11 cellular contexts compared by ENCODE assay signal in genomic region chr10:17586741-17587720, GRCh38. TPM values are rescaled to one million over a fixed set of nuclear protein-coding genes. Genes with fewer than 3 reads are reported as not detected.
DNase-seq lines count a peak whose midpoint lies in the region; ATAC-seq and TF ChIP-seq lines count a peak whose summit lies in the region.
"Had no signal": no experiment of that assay in that cellular context is flagged by ENCODE, and none has a peak within 500 bp of the region (broad histone marks: within the 10 kb centered on the region; RNA-seq: fewer than 3 reads in every experiment).

No MANE protein-coding gene starts in this region.

- H2AK5ac ChIP-seq in IMR-90 (ENCODE audit: low read depth, low read length), result no peak overlapping the region
- H2AK5ac ChIP-seq in H9 (ENCODE audit: insufficient read length, low read length), result no peak overlapping the region

- no peak for TF ChIP-seq EP300 in tibial nerve (IDR thresholded peaks at IDR 0.05)

- H4K8ac ChIP-seq in IMR-90 (ENCODE audit: low read depth in 2 of 2, low read length in 2 of 2) (peak overlapping the region in 1 of 2 experiments; percentile 29; a peak in 1 of 4 replicates), H9 (replicated peaks; ENCODE audit: insufficient read length, low read depth, low read length) (no peak overlapping the region)

- CTCF ChIA-PET in Caco-2 (lab: Charles Lee) (no interaction called here), IMR-90 (lab: Yijun Ruan, JAX) (no interaction called here)

- intact Hi-C loops in Caco-2 (cut with micrococcal nuclease; ENCODE audit: unreplicated experiment) (no loop called here), IMR-90 (cut with micrococcal nuclease) (no loop called here), head of caudate nucleus (cut with DNase I) (no loop called here)

- no peak overlapping the region for H2BK120ac ChIP-seq in IMR-90 (ENCODE audit: low read depth, low read length)
- no peak overlapping the region for H2BK120ac ChIP-seq in H9 (ENCODE audit: low read depth, low read length, poor library complexity, severe bottlenecking)

- no peaks in the 10 kb centered on the region for H3K27me3 Mint-ChIP-seq in Caco-2 (ENCODE audit: insufficient read depth, unreplicated experiment)
- H3K27me3 Mint-ChIP-seq in H9 (ENCODE audit: low read depth), result no peaks in the 10 kb centered on the region
- H3K27me3 Mint-ChIP-seq: brain had no signal

- DNase-seq in Caco-2 (peak in 1 of 2 experiments; percentile 59), IMR-90 (peak; percentile 43), epithelial cell of esophagus (ENCODE audit: low read depth) (peak; percentile 25), tibial nerve (ENCODE audit: low spot score in 2 of 2) (no peak), H9 (no peak), head of caudate nucleus (no peak), HK-2 (ENCODE audit: unreplicated experiment) (no peak)
- DNase-seq: upper lobe of left lung had no signal

- dilution Hi-C loops in IMR-90 (cut with HindIII; ENCODE audit: low sequenced_read_pairs, unreplicated experiment), result no loop called here

- H3K18ac ChIP-seq in IMR-90 (ENCODE audit: low read depth, low read length), result no peak overlapping the region
- no peak overlapping the region for H3K18ac ChIP-seq in H9 (ENCODE audit: insufficient read length, low read depth, low read length)

- no peak overlapping the region for H2BK15ac ChIP-seq in IMR-90 (ENCODE audit: low read depth, low read length)
- no peak overlapping the region for H2BK15ac ChIP-seq in H9 (ENCODE audit: low read depth, low read length)

- H2BK12ac ChIP-seq in H9 (ENCODE audit: insufficient read length, low read depth, low read length), result no peak overlapping the region

- H3K9ac ChIP-seq in IMR-90 (ENCODE audit: low read depth, low read length) (no peak overlapping the region), H9 (ENCODE audit: extremely low read depth, insufficient read length, low read length) (no peak overlapping the region)

- H4K5ac ChIP-seq in IMR-90 (ENCODE audit: low read depth, low read length) (no peak overlapping the region), H9 (ENCODE audit: insufficient read length, low read depth, low read length) (no peak overlapping the region)

- H3K79me2 ChIP-seq in H9 (ENCODE audit: insufficient read depth, low read length), result no peaks in the 10 kb centered on the region

- WGBS in IMR-90 (ENCODE audit: extremely low coverage in 2 of 2, insufficient read length in 1 of 2), 2 experiments, result 90% methylated on average over 3 of the region's 13 CpGs; no CpG with 5 or more reads in 1 of the 2 experiments
- WGBS in tibial nerve, 2 donors, result 62 to 66% methylated on average over 13 of the region's 13 CpGs
- no CpG with 5 or more reads among the region's 13 CpGs for WGBS in H9 (ENCODE audit: extremely low coverage, insufficient read length, low lambda C conversion rate)

- no TSS peak for BruUV-seq in Caco-2 (replicated peaks; lab: Mats Ljungman, UMichigan)
- BruUV-seq in IMR-90 (replicated peaks; lab: Mats Ljungman, UMichigan), result no TSS peak

- H3K4me3 Mint-ChIP-seq in Caco-2 (ENCODE audit: unreplicated experiment) (peak overlapping the region; percentile 55), H9 (no peak overlapping the region)
- H3K4me3 Mint-ChIP-seq: brain, neural crest cell had no signal

- TF ChIP-seq CTCF in Caco-2 (IDR thresholded peaks at IDR 0.05; ENCODE audit: insufficient read depth in 1 of 2, low read depth in 1 of 2, low read length in 1 of 2, severe bottlenecking in 1 of 2, unreplicated experiment in 1 of 2) (no peak), IMR-90 (conservative IDR thresholded peaks at IDR 0.05; ENCODE audit: low read depth, low read length) (no peak), epithelial cell of esophagus (IDR thresholded peaks at IDR 0.05; ENCODE audit: insufficient read depth, low read depth, low read length, missing control alignments) (no peak), tibial nerve (IDR thresholded peaks at IDR 0.05) (no peak), H9 (conservative IDR thresholded peaks at IDR 0.05) (no peak)

- TF ChIP-seq POLR2A in IMR-90 (IDR thresholded peaks at IDR 0.05; ENCODE audit: low read depth, low read length), result no peak
- no peak for TF ChIP-seq POLR2A in tibial nerve (IDR thresholded peaks at IDR 0.05)

- POLR2A ChIA-PET in Caco-2 (lab: Charles Lee) (no interaction called here), IMR-90 (lab: Charles Lee; ENCODE audit: unreplicated experiment) (no interaction called here)

- H3K56ac ChIP-seq in IMR-90 (ENCODE audit: extremely low read depth, insufficient read depth, low read length) (no peak overlapping the region), H9 (ENCODE audit: insufficient read length, low read depth, low read length) (no peak overlapping the region)

- H3K14ac ChIP-seq in IMR-90 (replicated peaks; ENCODE audit: low read depth, low read length) (no peak overlapping the region), H9 (ENCODE audit: insufficient read depth, low read length) (no peak overlapping the region)

- no peak overlapping the region for H2AK9ac ChIP-seq in IMR-90 (replicated peaks; ENCODE audit: low read depth, low read length, poor library complexity)

- H2BK5ac ChIP-seq in IMR-90 (ENCODE audit: low read depth, low read length, poor library complexity, severe bottlenecking) (no peak overlapping the region), H9 (ENCODE audit: insufficient read length, low read length) (no peak overlapping the region)

- H3K36me3 Mint-ChIP-seq in Caco-2 (ENCODE audit: insufficient read depth, unreplicated experiment), result peaks cover 12% of the 10 kb centered on the region
- peaks cover 1 to 7% (median 3%) of the 10 kb centered on the region in 3 experiments; a peak in 3 of 7 replicates for H3K36me3 Mint-ChIP-seq in H9 (ENCODE audit: insufficient read depth in 1 of 3, low read depth in 3 of 3)
- H3K36me3 Mint-ChIP-seq: brain had no signal

- no peaks in the 10 kb centered on the region for H3K23me2 ChIP-seq in H9 (ENCODE audit: insufficient read length, low read depth, low read length, poor library complexity, severe bottlenecking)

- in situ Hi-C loops in IMR-90 (cut with MboI; ENCODE audit: low sequenced_read_pairs), result no loop called here

- H3K27me3 ChIP-seq in Caco-2 (replicated peaks; ENCODE audit: control insufficient read depth, insufficient read depth, low read length) (no peaks in the 10 kb centered on the region), IMR-90 (ENCODE audit: control insufficient read depth, insufficient read depth, low read length) (no peaks in the 10 kb centered on the region), tibial nerve (no peaks in the 10 kb centered on the region), H9 (ENCODE audit: insufficient read depth, low read length) (no peaks in the 10 kb centered on the region)
- H3K27me3 ChIP-seq: upper lobe of left lung had no signal

- H3K27ac ChIP-seq in IMR-90 (ENCODE audit: insufficient read depth, low read length), result no peak overlapping the region
- H3K27ac ChIP-seq in tibial nerve, result no peak overlapping the region
- H3K27ac ChIP-seq in H9 (ENCODE audit: insufficient read length, low read depth, low read length), result no peak overlapping the region
- H3K27ac ChIP-seq: upper lobe of left lung had no signal

- no peak overlapping the region for H3K23ac ChIP-seq in IMR-90 (ENCODE audit: low read depth, low read length)
- H3K23ac ChIP-seq in H9 (ENCODE audit: insufficient read length, low read depth, low read length), result no peak overlapping the region

- ATAC-seq in GM19463 (IDR thresholded peaks at IDR 0.05; ENCODE audit: unreplicated experiment), result peak; percentile 65
- ATAC-seq in IMR-90 (ENCODE audit: low read depth), result peak; percentile 44

- H3K79me1 ChIP-seq in IMR-90 (ENCODE audit: low read depth in 1 of 2, low read length in 2 of 2), result no peaks in the 10 kb centered on the region
- no peaks in the 10 kb centered on the region for H3K79me1 ChIP-seq in H9 (ENCODE audit: insufficient read depth, low read depth, low read length, poor library complexity, severe bottlenecking)

- H2AFZ ChIP-seq in IMR-90 (replicated peaks; ENCODE audit: low read length, poor library complexity) (no peak overlapping the region), H9 (ENCODE audit: low read length) (no peak overlapping the region)

- no peaks in the 10 kb centered on the region for H4K20me1 ChIP-seq in IMR-90 (ENCODE audit: insufficient read depth, low read length)
- H4K20me1 ChIP-seq in H9 (ENCODE audit: control insufficient read depth, insufficient read depth, insufficient read length), result no peaks in the 10 kb centered on the region

- no peaks in the 10 kb centered on the region for H3K9me1 ChIP-seq in IMR-90 (ENCODE audit: insufficient read depth, low read length)

- H3K4me2 ChIP-seq in IMR-90 (ENCODE audit: low read depth, low read length), result no peak overlapping the region
- H3K4me2 ChIP-seq in H9 (ENCODE audit: insufficient read depth, insufficient read length, low read length), result no peak overlapping the region

- peaks cover 38% of the 10 kb centered on the region for H3K4me1 ChIP-seq in Caco-2
- peaks cover 3% of the 10 kb centered on the region; the same call in 1 of the 2 replicates for H3K4me1 ChIP-seq in IMR-90 (ENCODE audit: control insufficient read depth, insufficient read depth, low read length)
- no peaks in the 10 kb centered on the region for H3K4me1 ChIP-seq in tibial nerve
- no peaks in the 10 kb centered on the region for H3K4me1 ChIP-seq in H9 (ENCODE audit: insufficient read depth, low read length)

- no peaks in the 10 kb centered on the region for H3K9me3 Mint-ChIP-seq in Caco-2 (ENCODE audit: unreplicated experiment)
- peaks cover 0 to 3% of the 10 kb centered on the region in 2 experiments; a peak in 2 of 5 replicates for H3K9me3 Mint-ChIP-seq in H9
- H3K9me3 Mint-ChIP-seq: brain, neural crest cell had no signal

- H2BK20ac ChIP-seq in IMR-90 (ENCODE audit: low read depth, low read length), result no peak overlapping the region
- no peak overlapping the region for H2BK20ac ChIP-seq in H9 (ENCODE audit: low read depth, low read length, poor library complexity, severe bottlenecking)

- H3K9me3 ChIP-seq in Caco-2 (no peaks in the 10 kb centered on the region), IMR-90 (ENCODE audit: control insufficient read depth, insufficient read depth, low read length) (no peaks in the 10 kb centered on the region), tibial nerve (no peaks in the 10 kb centered on the region), H9 (ENCODE audit: control insufficient read depth, low read depth, low read length) (no peaks in the 10 kb centered on the region)
- H3K9me3 ChIP-seq: upper lobe of left lung had no signal

- H3K4ac ChIP-seq in IMR-90 (ENCODE audit: low read depth, low read length) (peak overlapping the region; percentile 16; the same call in 1 of the 2 replicates), H9 (ENCODE audit: low read depth, low read length) (no peak overlapping the region)

- no peak overlapping the region for H3T11ph ChIP-seq in H9 (ENCODE audit: low read length)

- H3K4me1 Mint-ChIP-seq in Caco-2 (ENCODE audit: low read depth, unreplicated experiment) (peaks cover 22% of the 10 kb centered on the region), H9 (peaks cover 4 to 6% of the 10 kb centered on the region in 2 experiments)
- H3K4me1 Mint-ChIP-seq: brain had no signal

- H3K27ac Mint-ChIP-seq in Caco-2 (ENCODE audit: unreplicated experiment) (peak overlapping the region; percentile 76), H9 (0 out of 7 replicates have a peak overlapping the region, but pooled peaks of 1 of the 3 experiments have one; percentile 51)
- H3K27ac Mint-ChIP-seq: brain had no signal

- TF ChIP-seq RAD21 in IMR-90 (IDR thresholded peaks at IDR 0.05; ENCODE audit: low read length), result no peak

- H3K36me3 ChIP-seq in Caco-2 (ENCODE audit: control insufficient read depth, insufficient read depth, low read length), result no peaks in the 10 kb centered on the region
- no peaks in the 10 kb centered on the region for H3K36me3 ChIP-seq in IMR-90 (ENCODE audit: control insufficient read depth, insufficient read depth, low read length)
- H3K36me3 ChIP-seq in tibial nerve, result no peaks in the 10 kb centered on the region
- H3K36me3 ChIP-seq: upper lobe of left lung had no signal

- no peak overlapping the region for H3K4me3 ChIP-seq in Caco-2 (ENCODE audit: low read depth, low read length)
- no peak overlapping the region for H3K4me3 ChIP-seq in IMR-90 (ENCODE audit: insufficient read depth, low read depth, low read length)
- H3K4me3 ChIP-seq in epithelial cell of esophagus (ENCODE audit: low read length), result no peak overlapping the region
- no peak overlapping the region for H3K4me3 ChIP-seq in tibial nerve
- H3K4me3 ChIP-seq: upper lobe of left lung had no signal

- H4K91ac ChIP-seq in IMR-90 (ENCODE audit: insufficient read depth, low read depth, low read length) (no peak overlapping the region), H9 (ENCODE audit: insufficient read length, low read depth, low read length) (no peak overlapping the region)

RNA-seq across cellular contexts. Expression of gene HACD1, which starts 30.1 kb away (rescaled TPM):
- total RNA-seq in Caco-2 (2022) (37.2 and 47.8 TPM in 2 replicates), IMR-90 (2012; rRNA removed) (10.0 and 23.6 TPM in 2 replicates), tibial nerve (1 to 10 TPM; 6.1 to 9.3 (median 7.5) TPM), H9 (2021) (23.7 and 25.0 TPM in 2 replicates)
- polyA plus RNA-seq in IMR-90 (2012; rRNA removed), result 17.8 and 24.9 TPM in 2 replicates
- polyA plus RNA-seq in IMR-90 (2012; cell fraction: cytosol; rRNA removed), result 10.3 and 14.4 TPM in 2 replicates
- 7.9 and 16.2 TPM in 2 replicates for polyA plus RNA-seq in IMR-90 (2012; cell fraction: nucleus; rRNA removed; ENCODE audit: low replicate concordance)

RNA-seq across cellular contexts. Expression of gene STAM, which starts 56.9 kb away (rescaled TPM):
- 51.9 and 59.1 TPM in 2 replicates for total RNA-seq in Caco-2 (2022)
- 22.9 and 31.9 TPM in 2 replicates for total RNA-seq in IMR-90 (2012; rRNA removed)
- 23.3 and 24.6 TPM in 2 replicates for polyA plus RNA-seq in IMR-90 (2012; rRNA removed)
- 9.1 and 9.3 TPM in 2 replicates for polyA plus RNA-seq in IMR-90 (2012; cell fraction: cytosol; rRNA removed)
- 10.0 and 25.1 TPM in 2 replicates for polyA plus RNA-seq in IMR-90 (2012; cell fraction: nucleus; rRNA removed; ENCODE audit: low replicate concordance)
- total RNA-seq in tibial nerve, result 10 to 100 TPM; 17.3 to 28.2 (median 25.1) TPM
- 26.9 and 29.3 TPM in 2 replicates for total RNA-seq in H9 (2021)

Comparison
In these comparisons a context has a peak if more than half of its experiments do, and no peak if none do; other contexts are left out.
1. DNase-seq: peak in IMR-90 (single experiment) and epithelial cell of esophagus (single experiment); none in tibial nerve (0 of 2), H9 (single experiment), head of caudate nucleus (0 of 42) and HK-2 (single experiment).